26 cellular contexts compared by ENCODE assay signal in the genomic region with DNA sequence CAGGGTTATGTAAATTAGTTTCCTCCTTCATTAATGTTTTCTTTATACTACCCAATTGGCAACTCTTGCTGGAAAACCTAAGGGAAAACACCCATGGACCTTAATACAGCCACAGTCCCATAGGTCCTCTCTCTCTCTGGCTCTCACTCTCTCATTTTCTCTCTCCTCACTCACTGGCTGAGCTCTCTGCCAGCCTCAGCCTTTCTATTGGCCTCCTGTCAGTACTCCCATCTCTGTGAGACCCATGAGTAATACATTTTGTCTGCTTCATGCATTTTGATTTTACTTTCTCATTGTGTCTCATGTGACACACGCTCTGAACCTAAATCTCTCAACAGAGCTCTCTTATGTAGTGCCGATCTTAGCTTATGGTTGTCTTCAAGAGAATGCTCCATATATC.
"Had no signal": no experiment of that assay in that cellular context is flagged by ENCODE, and none has a peak within 500 bp of the region (broad histone marks: within the 10 kb centered on the region; RNA-seq: fewer than 3 reads in every experiment).

No MANE protein-coding gene starts in this region.

- H3K9me3 Mint-ChIP-seq: activated CD4-positive, alpha-beta T cell treated with anti-CD3 and anti-CD28 coated beads, Interleukin-2, amount 10 ng/mL, durations not matched to agents 24 days and 14 days; activated naive CD4-positive, alpha-beta T cell treated with anti-CD3 and anti-CD28 coated beads, Interleukin-2, amount 10 ng/mL, durations not matched to agents 7 days and 5 days had no signal

- H3K36me3 Mint-ChIP-seq: activated naive CD4-positive, alpha-beta T cell treated with anti-CD3 and anti-CD28 coated beads, Interleukin-2, amount 10 ng/mL, durations not matched to agents 7 days and 5 days; naive thymus-derived CD4-positive, alpha-beta T cell had no signal

- DNase-seq: activated CD4-positive, alpha-beta T cell treated with anti-CD3 and anti-CD28 coated beads, Interleukin-2, amount 10 ng/mL, durations not matched to agents 24 days and 14 days; activated CD4-positive, CD25-positive, alpha-beta regulatory T cell; activated CD8-positive, alpha-beta T cell treated with anti-CD3 and anti-CD28 coated beads for 36 hours; activated naive CD4-positive, alpha-beta T cell treated with anti-CD3 and anti-CD28 coated beads, Interleukin-2, amount 10 ng/mL, durations not matched to agents 7 days and 5 days; activated naive CD8-positive, alpha-beta T cell treated with anti-CD3 and anti-CD28 coated beads, Interleukin-2, amount 50 U/mL, for 24 hours; activated T-cell treated with anti-CD3 and anti-CD28 coated beads, Interleukin-2, amount 50 U/mL, for 1 hour; cerebellar nuclear complex; cortex of kidney; heart left ventricle; left ventricle myocardium inferior; mesenchymal stem cell; naive thymus-derived CD4-positive, alpha-beta T cell; ovary; stimulated activated CD4-positive, alpha-beta T cell treated with anti-CD3 and anti-CD28 coated beads, Interleukin-12 subunit alpha, Interleukin-12 subunit beta, amount 100 ng/mL, for 4 hours; stimulated activated CD4-positive, alpha-beta T cell treated with anti-CD3 and anti-CD28 coated beads, Interleukin-1b, Interleukin-23, amount 100 ng/mL, for 48 hours; stimulated activated CD8-positive, alpha-beta memory T cell treated with anti-CD3 and anti-CD28 coated beads, Interleukin-4, amount 100 ng/mL, for 48 hours; stimulated activated naive CD4-positive, alpha-beta T cell treated with Interleukin-2 at 50 U/mL for 16 hours; T-helper 1 cell; T-helper 9 cell; trophoblast cell had no signal

- ATAC-seq: activated CD8-positive, alpha-beta T cell treated with anti-CD3 and anti-CD28 coated beads for 36 hours; activated naive CD8-positive, alpha-beta T cell treated with anti-CD3 and anti-CD28 coated beads, Interleukin-2, amount 50 U/mL, for 24 hours; activated T-helper 17 cell treated with anti-CD3 and anti-CD28 coated beads, Interleukin-2, amount 50 U/mL, for 72 hours; gastroesophageal sphincter; naive thymus-derived CD4-positive, alpha-beta T cell; sciatic nerve had no signal

- H3K9me3 ChIP-seq: gastroesophageal sphincter, heart left ventricle, left ventricle myocardium inferior, ovary, vagina had no signal

- H3K27me3 Mint-ChIP-seq: activated CD4-positive, alpha-beta T cell treated with anti-CD3 and anti-CD28 coated beads, Interleukin-2, amount 10 ng/mL, durations not matched to agents 24 days and 14 days; activated CD8-positive, alpha-beta T cell treated with anti-CD3 and anti-CD28 coated beads for 36 hours; activated naive CD4-positive, alpha-beta T cell treated with anti-CD3 and anti-CD28 coated beads, Interleukin-2, amount 10 ng/mL, durations not matched to agents 7 days and 5 days; activated naive CD8-positive, alpha-beta T cell treated with anti-CD3 and anti-CD28 coated beads, Interleukin-2, amount 50 U/mL, for 24 hours; activated T-helper 17 cell treated with anti-CD3 and anti-CD28 coated beads, Interleukin-2, amount 50 U/mL, for 72 hours had no signal

- FAIRE-seq: bronchial epithelial cell, endometrium had no signal

- H3K27ac ChIP-seq: gastroesophageal sphincter, heart left ventricle, left ventricle myocardium inferior, ovary, vagina had no signal

- H3K4me1 Mint-ChIP-seq: activated CD4-positive, alpha-beta T cell treated with anti-CD3 and anti-CD28 coated beads, Interleukin-2, amount 10 ng/mL, durations not matched to agents 24 days and 14 days; activated naive CD8-positive, alpha-beta T cell treated with anti-CD3 and anti-CD28 coated beads, Interleukin-2, amount 50 U/mL, for 24 hours had no signal

- H3K4me3 ChIP-seq: gastroesophageal sphincter, heart left ventricle, left ventricle myocardium inferior, ovary, vagina had no signal

- H3K27ac Mint-ChIP-seq: activated CD4-positive, alpha-beta T cell treated with anti-CD3 and anti-CD28 coated beads, Interleukin-2, amount 10 ng/mL, durations not matched to agents 24 days and 14 days; activated CD8-positive, alpha-beta T cell treated with anti-CD3 and anti-CD28 coated beads for 36 hours; activated naive CD4-positive, alpha-beta T cell treated with anti-CD3 and anti-CD28 coated beads, Interleukin-2, amount 10 ng/mL, durations not matched to agents 7 days and 5 days; activated naive CD8-positive, alpha-beta T cell treated with anti-CD3 and anti-CD28 coated beads, Interleukin-2, amount 50 U/mL, for 24 hours; activated T-helper 17 cell treated with anti-CD3 and anti-CD28 coated beads, Interleukin-2, amount 50 U/mL, for 72 hours; naive thymus-derived CD4-positive, alpha-beta T cell had no signal

- H3K4me3 Mint-ChIP-seq: activated CD4-positive, alpha-beta T cell treated with anti-CD3 and anti-CD28 coated beads, Interleukin-2, amount 10 ng/mL, durations not matched to agents 24 days and 14 days; activated CD8-positive, alpha-beta T cell treated with anti-CD3 and anti-CD28 coated beads for 36 hours; activated naive CD4-positive, alpha-beta T cell treated with anti-CD3 and anti-CD28 coated beads, Interleukin-2, amount 10 ng/mL, durations not matched to agents 7 days and 5 days; activated naive CD8-positive, alpha-beta T cell treated with anti-CD3 and anti-CD28 coated beads, Interleukin-2, amount 50 U/mL, for 24 hours; activated T-helper 17 cell treated with anti-CD3 and anti-CD28 coated beads, Interleukin-2, amount 50 U/mL, for 72 hours; naive thymus-derived CD4-positive, alpha-beta T cell had no signal

- H3K4me1 ChIP-seq: gastroesophageal sphincter had no signal

- H3K27me3 ChIP-seq: gastroesophageal sphincter, heart left ventricle, ovary, vagina had no signal

- H3K36me3 ChIP-seq: gastroesophageal sphincter, heart left ventricle, left ventricle myocardium inferior, ovary, vagina had no signal
